1 cellular context compared by ENCODE assay signal in genomic region chrX:24150051-24150790, GRCh38.
TF ChIP-seq lines count a peak whose summit lies in the region.

No MANE protein-coding gene starts in this region.

TF ChIP-seq in K562, 482 proteins besides CTCF, POLR2A, EP300 and RAD21 (continued from another document and continues in another):
- no peak for TF ChIP-seq RERE (CRISPR knock-in tag; IDR thresholded peaks at IDR 0.05; ENCODE audit: borderline replicate concordance)
- no peak for TF ChIP-seq TCF7 (IDR thresholded peaks at IDR 0.05; ENCODE audit: borderline replicate concordance)
- TF ChIP-seq PML (IDR thresholded peaks at IDR 0.05; ENCODE audit: low read length) = no peak
- TF ChIP-seq ZNF165 (CRISPR knock-in tag; IDR thresholded peaks at IDR 0.05; ENCODE audit: borderline replicate concordance) = no peak
- TF ChIP-seq AFF1 (IDR thresholded peaks at IDR 0.05; ENCODE audit: low read depth in 1 of 2, partially characterized antibody in 2 of 2) = no peak
- TF ChIP-seq SRSF7 (optimal IDR thresholded peaks at IDR 0.05; ENCODE audit: low read depth, low read length) = no peak
- TF ChIP-seq ELF1 (tag; IDR thresholded peaks at IDR 0.05) = no peak
- no peak for TF ChIP-seq CUX1 (CRISPR knock-in tag; IDR thresholded peaks at IDR 0.05)
- no peak for TF ChIP-seq CSDE1 (IDR thresholded peaks at IDR 0.05)
- TF ChIP-seq CCNT2 (IDR thresholded peaks at IDR 0.05; ENCODE audit: borderline replicate concordance, extremely low read depth, insufficient read length, low read depth, low read length) = peak; percentile 85
- peak; percentile 7; the same call in 1 of the 2 replicates for TF ChIP-seq NFE2 (IDR thresholded peaks at IDR 0.05; ENCODE audit: low read depth)
- TF ChIP-seq PHB2 (IDR thresholded peaks at IDR 0.05; ENCODE audit: low read depth) = no peak
- TF ChIP-seq LARP7 (IDR thresholded peaks at IDR 0.05) = no peak
- TF ChIP-seq POLR2H (tag; IDR thresholded peaks at IDR 0.05; ENCODE audit: low read depth) = no peak
- no peak for TF ChIP-seq SOX6 (IDR thresholded peaks at IDR 0.05)
- TF ChIP-seq POLR2G (IDR thresholded peaks at IDR 0.05; ENCODE audit: low read depth, low read length) = peak; percentile 80
- peak; percentile 15 to 82; a peak in 2 of 4 replicates for TF ChIP-seq NONO (IDR thresholded peaks at IDR 0.05; ENCODE audit: low read depth in 2 of 2, low read length in 1 of 2)
- no peak for TF ChIP-seq IRF2 (CRISPR knock-in tag; IDR thresholded peaks at IDR 0.05)
- TF ChIP-seq ZNF408 (CRISPR knock-in tag; IDR thresholded peaks at IDR 0.05; ENCODE audit: low read depth) = no peak
- TF ChIP-seq MBD2 (IDR thresholded peaks at IDR 0.05; ENCODE audit: borderline replicate concordance, low read depth) = no peak
- no peak for TF ChIP-seq TCF3 (CRISPR knock-in tag; IDR thresholded peaks at IDR 0.05)
- TF ChIP-seq SMC3 (conservative IDR thresholded peaks at IDR 0.05; ENCODE audit: insufficient read depth, low read depth, low read length) = peak; percentile 19; the same call in 1 of the 2 replicates
- no peak for TF ChIP-seq TFAM (CRISPR knock-in tag; conservative IDR thresholded peaks at IDR 0.05)
- TF ChIP-seq ZNF217 (CRISPR knock-in tag; IDR thresholded peaks at IDR 0.05) = no peak
- no peak for TF ChIP-seq SIRT6 (IDR thresholded peaks at IDR 0.05; ENCODE audit: low read depth, low read length)
- TF ChIP-seq GMEB1 (CRISPR knock-in tag; IDR thresholded peaks at IDR 0.05) = peak; percentile 79
- TF ChIP-seq RFX7 (CRISPR knock-in tag; IDR thresholded peaks at IDR 0.05) = no peak
- no peak for TF ChIP-seq DPF2 (IDR thresholded peaks at IDR 0.05)
- peak; percentile 62; the same call in 1 of the 2 replicates for TF ChIP-seq HCFC1 (IDR thresholded peaks at IDR 0.05; ENCODE audit: low read depth, low read length)
- TF ChIP-seq SIX5 (IDR thresholded peaks at IDR 0.05; ENCODE audit: borderline replicate concordance in 1 of 2, insufficient read depth in 1 of 2, low read depth in 1 of 2, low read length in 2 of 2) = no peak
- no peak for TF ChIP-seq XRCC5 (IDR thresholded peaks at IDR 0.05; ENCODE audit: low read depth, low read length)
- TF ChIP-seq KAT2B (IDR thresholded peaks at IDR 0.05; ENCODE audit: low read depth, low read length) = no peak
- TF ChIP-seq PHB (CRISPR knock-in tag; IDR thresholded peaks at IDR 0.05) = no peak
- no peak for TF ChIP-seq DIDO1 (tag; IDR thresholded peaks at IDR 0.05; ENCODE audit: low read depth)
- TF ChIP-seq POLR3G (IDR thresholded peaks at IDR 0.05; ENCODE audit: extremely low read depth, insufficient read length, insufficient replicate concordance) = no peak
- TF ChIP-seq MLLT1 (IDR thresholded peaks at IDR 0.05) = no peak
- no peak for TF ChIP-seq ZNF263 (CRISPR knock-in tag; IDR thresholded peaks at IDR 0.05; ENCODE audit: borderline replicate concordance)
- TF ChIP-seq MXD1 (CRISPR knock-in tag; IDR thresholded peaks at IDR 0.05; ENCODE audit: borderline replicate concordance, poor library complexity, severe bottlenecking) = no peak
- peak; percentile 65; the same call in 1 of the 2 replicates for TF ChIP-seq AFF4 (CRISPR knock-in tag; IDR thresholded peaks at IDR 0.05)
- peak; percentile 71 for TF ChIP-seq BHLHE40 (IDR thresholded peaks at IDR 0.05; ENCODE audit: low read length)
- TF ChIP-seq TGIF2 (CRISPR knock-in tag; IDR thresholded peaks at IDR 0.05) = no peak; the same call in 1 of the 2 replicates
- no peak for TF ChIP-seq CHCHD3 (CRISPR knock-in tag; IDR thresholded peaks at IDR 0.05)
